ENCODE assay signal across 1 cellular context in the genomic region with DNA sequence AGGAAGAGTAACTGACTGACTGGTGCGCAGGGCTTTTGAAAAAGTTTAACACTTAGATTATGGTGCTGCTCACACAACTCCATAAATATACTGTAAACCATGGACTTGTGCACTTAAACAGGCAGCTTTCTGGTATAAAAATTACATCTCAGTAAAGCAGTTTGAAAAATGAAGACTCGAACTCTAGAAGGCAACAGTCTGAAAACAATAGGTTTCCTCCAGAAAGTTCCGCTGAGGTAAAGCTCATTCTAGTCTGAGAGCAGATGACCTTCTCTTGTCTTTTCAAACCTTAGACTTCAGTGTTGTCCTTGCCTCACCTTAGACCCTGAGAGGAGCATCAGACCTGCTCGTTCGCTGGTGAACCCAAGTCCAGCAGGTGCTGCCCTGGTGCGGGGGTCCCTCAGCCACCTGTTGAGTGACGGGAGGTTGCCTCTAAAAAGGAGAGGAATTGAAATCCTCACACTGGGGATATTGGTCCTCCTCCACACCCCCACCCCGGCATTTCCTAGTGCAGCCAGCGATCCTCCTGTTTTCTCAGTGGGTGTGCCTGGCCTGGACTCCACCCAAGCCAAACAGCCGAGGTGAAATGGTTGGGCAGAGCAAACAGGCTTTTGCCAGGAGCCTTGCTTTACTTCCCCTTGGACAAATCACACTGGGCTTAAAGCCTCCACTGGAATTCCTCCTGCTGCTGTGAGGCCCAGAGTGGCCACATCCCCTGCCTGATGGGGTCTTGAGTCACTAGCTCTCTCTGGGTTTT.
A peak's percentile ranks its signal among the peaks of the same experiment; 100 is the strongest.
TF ChIP-seq lines count a peak whose summit lies in the region.

No MANE protein-coding gene starts in this region.

TF ChIP-seq in HepG2, 621 proteins besides CTCF, POLR2A, EP300 and RAD21 (continues in another document):
- TF ChIP-seq SP4 (CRISPR knock-in tag; IDR thresholded peaks at IDR 0.05) (no peak), SIN3A (IDR thresholded peaks at IDR 0.05; ENCODE audit: borderline replicate concordance, low read depth, low read length) (no peak), ZNF616 (CRISPR knock-in tag; IDR thresholded peaks at IDR 0.05; ENCODE audit: low read depth) (no peak), KDM5A (IDR thresholded peaks at IDR 0.05; ENCODE audit: borderline replicate concordance, low read length) (no peak), CHCHD3 (CRISPR knock-in tag; IDR thresholded peaks at IDR 0.05) (no peak), ZNF557 (CRISPR knock-in tag; IDR thresholded peaks at IDR 0.05) (no peak), NRL (CRISPR knock-in tag; IDR thresholded peaks at IDR 0.05; ENCODE audit: borderline replicate concordance) (no peak), GMEB2 (CRISPR knock-in tag; IDR thresholded peaks at IDR 0.05; ENCODE audit: low read depth) (no peak), IKZF1 (IDR thresholded peaks at IDR 0.05) (no peak), ZNF460 (CRISPR knock-in tag; IDR thresholded peaks at IDR 0.05; ENCODE audit: borderline replicate concordance) (no peak), ZNF264 (CRISPR knock-in tag; IDR thresholded peaks at IDR 0.05) (no peak), HOXD1 (CRISPR knock-in tag; IDR thresholded peaks at IDR 0.05) (no peak), IRX3 (CRISPR knock-in tag; IDR thresholded peaks at IDR 0.05; ENCODE audit: borderline replicate concordance, low read depth) (no peak), ZBTB20 (CRISPR knock-in tag; IDR thresholded peaks at IDR 0.05; ENCODE audit: borderline replicate concordance, low read depth) (no peak), ZNF839 (CRISPR knock-in tag; IDR thresholded peaks at IDR 0.05; ENCODE audit: borderline replicate concordance) (0 out of 2 replicates have a peak, but pooled peaks have one; percentile 62), XRCC5 (optimal IDR thresholded peaks at IDR 0.05; ENCODE audit: low read length) (peak; percentile 74), ADNP (CRISPR knock-in tag; IDR thresholded peaks at IDR 0.05) (no peak), ZNF670 (CRISPR knock-in tag; IDR thresholded peaks at IDR 0.05; ENCODE audit: borderline replicate concordance) (no peak), GMEB1 (CRISPR knock-in tag; IDR thresholded peaks at IDR 0.05; ENCODE audit: borderline replicate concordance) (no peak), RFX5 (IDR thresholded peaks at IDR 0.05; ENCODE audit: low read depth, low read length) (no peak), HMGA1 (CRISPR knock-in tag; conservative IDR thresholded peaks at IDR 0.05) (no peak), ZNF768 (CRISPR knock-in tag; IDR thresholded peaks at IDR 0.05) (peak; percentile 65; the same call in 1 of the 2 replicates), HHEX (CRISPR knock-in tag; IDR thresholded peaks at IDR 0.05) (0 out of 2 replicates have a peak, but pooled peaks have one; percentile 18), SIX1 (CRISPR knock-in tag; IDR thresholded peaks at IDR 0.05; ENCODE audit: borderline replicate concordance) (no peak), CBX5 (CRISPR knock-in tag; IDR thresholded peaks at IDR 0.05; ENCODE audit: borderline replicate concordance) (peak; percentile 43; the same call in 1 of the 2 replicates), DNMT3B (CRISPR knock-in tag; conservative IDR thresholded peaks at IDR 0.05) (no peak)
- TF ChIP-seq, protein P1, sequence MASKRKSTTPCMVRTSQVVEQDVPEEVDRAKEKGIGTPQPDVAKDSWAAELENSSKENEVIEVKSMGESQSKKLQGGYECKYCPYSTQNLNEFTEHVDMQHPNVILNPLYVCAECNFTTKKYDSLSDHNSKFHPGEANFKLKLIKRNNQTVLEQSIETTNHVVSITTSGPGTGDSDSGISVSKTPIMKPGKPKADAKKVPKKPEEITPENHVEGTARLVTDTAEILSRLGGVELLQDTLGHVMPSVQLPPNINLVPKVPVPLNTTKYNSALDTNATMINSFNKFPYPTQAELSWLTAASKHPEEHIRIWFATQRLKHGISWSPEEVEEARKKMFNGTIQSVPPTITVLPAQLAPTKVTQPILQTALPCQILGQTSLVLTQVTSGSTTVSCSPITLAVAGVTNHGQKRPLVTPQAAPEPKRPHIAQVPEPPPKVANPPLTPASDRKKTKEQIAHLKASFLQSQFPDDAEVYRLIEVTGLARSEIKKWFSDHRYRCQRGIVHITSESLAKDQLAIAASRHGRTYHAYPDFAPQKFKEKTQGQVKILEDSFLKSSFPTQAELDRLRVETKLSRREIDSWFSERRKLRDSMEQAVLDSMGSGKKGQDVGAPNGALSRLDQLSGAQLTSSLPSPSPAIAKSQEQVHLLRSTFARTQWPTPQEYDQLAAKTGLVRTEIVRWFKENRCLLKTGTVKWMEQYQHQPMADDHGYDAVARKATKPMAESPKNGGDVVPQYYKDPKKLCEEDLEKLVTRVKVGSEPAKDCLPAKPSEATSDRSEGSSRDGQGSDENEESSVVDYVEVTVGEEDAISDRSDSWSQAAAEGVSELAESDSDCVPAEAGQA (IDR thresholded peaks at IDR 0.05; ENCODE audit: low read depth), result no peak
- TF ChIP-seq, protein P1 (CRISPR knock-in tag; IDR thresholded peaks at IDR 0.05; ENCODE audit: borderline replicate concordance), result no peak
- TF ChIP-seq, protein P2, sequence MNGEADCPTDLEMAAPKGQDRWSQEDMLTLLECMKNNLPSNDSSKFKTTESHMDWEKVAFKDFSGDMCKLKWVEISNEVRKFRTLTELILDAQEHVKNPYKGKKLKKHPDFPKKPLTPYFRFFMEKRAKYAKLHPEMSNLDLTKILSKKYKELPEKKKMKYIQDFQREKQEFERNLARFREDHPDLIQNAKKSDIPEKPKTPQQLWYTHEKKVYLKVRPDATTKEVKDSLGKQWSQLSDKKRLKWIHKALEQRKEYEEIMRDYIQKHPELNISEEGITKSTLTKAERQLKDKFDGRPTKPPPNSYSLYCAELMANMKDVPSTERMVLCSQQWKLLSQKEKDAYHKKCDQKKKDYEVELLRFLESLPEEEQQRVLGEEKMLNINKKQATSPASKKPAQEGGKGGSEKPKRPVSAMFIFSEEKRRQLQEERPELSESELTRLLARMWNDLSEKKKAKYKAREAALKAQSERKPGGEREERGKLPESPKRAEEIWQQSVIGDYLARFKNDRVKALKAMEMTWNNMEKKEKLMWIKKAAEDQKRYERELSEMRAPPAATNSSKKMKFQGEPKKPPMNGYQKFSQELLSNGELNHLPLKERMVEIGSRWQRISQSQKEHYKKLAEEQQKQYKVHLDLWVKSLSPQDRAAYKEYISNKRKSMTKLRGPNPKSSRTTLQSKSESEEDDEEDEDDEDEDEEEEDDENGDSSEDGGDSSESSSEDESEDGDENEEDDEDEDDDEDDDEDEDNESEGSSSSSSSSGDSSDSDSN (CRISPR knock-in tag; IDR thresholded peaks at IDR 0.05), result peak; percentile 42; the same call in 1 of the 2 replicates
- TF ChIP-seq, protein P3, sequence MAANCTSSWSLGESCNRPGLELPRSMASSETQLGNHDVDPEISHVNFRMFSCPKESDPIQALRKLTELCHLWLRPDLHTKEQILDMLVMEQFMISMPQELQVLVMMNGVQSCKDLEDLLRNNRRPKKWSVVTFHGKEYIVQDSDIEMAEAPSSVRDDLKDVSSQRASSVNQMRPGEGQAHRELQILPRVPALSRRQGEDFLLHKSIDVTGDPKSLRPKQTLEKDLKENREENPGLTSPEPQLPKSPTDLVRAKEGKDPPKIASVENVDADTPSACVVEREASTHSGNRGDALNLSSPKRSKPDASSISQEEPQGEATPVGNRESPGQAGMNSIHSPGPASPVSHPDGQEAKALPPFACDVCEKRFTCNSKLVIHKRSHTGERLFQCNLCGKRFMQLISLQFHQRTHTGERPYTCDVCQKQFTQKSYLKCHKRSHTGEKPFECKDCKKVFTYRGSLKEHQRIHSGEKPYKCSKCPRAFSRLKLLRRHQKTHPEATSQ (CRISPR knock-in tag; IDR thresholded peaks at IDR 0.05; ENCODE audit: borderline replicate concordance), result 0 out of 2 replicates have a peak, but pooled peaks have one; percentile 32
- TF ChIP-seq, protein P4, sequence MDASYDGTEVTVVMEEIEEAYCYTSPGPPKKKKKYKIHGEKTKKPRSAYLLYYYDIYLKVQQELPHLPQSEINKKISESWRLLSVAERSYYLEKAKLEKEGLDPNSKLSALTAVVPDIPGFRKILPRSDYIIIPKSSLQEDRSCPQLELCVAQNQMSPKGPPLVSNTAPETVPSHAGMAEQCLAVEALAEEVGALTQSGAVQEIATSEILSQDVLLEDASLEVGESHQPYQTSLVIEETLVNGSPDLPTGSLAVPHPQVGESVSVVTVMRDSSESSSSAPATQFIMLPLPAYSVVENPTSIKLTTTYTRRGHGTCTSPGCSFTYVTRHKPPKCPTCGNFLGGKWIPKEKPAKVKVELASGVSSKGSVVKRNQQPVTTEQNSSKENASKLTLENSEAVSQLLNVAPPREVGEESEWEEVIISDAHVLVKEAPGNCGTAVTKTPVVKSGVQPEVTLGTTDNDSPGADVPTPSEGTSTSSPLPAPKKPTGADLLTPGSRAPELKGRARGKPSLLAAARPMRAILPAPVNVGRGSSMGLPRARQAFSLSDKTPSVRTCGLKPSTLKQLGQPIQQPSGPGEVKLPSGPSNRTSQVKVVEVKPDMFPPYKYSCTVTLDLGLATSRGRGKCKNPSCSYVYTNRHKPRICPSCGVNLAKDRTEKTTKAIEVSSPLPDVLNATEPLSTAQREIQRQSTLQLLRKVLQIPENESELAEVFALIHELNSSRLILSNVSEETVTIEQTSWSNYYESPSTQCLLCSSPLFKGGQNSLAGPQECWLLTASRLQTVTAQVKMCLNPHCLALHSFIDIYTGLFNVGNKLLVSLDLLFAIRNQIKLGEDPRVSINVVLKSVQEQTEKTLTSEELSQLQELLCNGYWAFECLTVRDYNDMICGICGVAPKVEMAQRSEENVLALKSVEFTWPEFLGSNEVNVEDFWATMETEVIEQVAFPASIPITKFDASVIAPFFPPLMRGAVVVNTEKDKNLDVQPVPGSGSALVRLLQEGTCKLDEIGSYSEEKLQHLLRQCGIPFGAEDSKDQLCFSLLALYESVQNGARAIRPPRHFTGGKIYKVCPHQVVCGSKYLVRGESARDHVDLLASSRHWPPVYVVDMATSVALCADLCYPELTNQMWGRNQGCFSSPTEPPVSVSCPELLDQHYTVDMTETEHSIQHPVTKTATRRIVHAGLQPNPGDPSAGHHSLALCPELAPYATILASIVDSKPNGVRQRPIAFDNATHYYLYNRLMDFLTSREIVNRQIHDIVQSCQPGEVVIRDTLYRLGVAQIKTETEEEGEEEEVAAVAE (CRISPR knock-in tag; IDR thresholded peaks at IDR 0.05; ENCODE audit: borderline replicate concordance), result peak; percentile 13; the same call in 1 of the 2 replicates
- TF ChIP-seq, protein P5, sequence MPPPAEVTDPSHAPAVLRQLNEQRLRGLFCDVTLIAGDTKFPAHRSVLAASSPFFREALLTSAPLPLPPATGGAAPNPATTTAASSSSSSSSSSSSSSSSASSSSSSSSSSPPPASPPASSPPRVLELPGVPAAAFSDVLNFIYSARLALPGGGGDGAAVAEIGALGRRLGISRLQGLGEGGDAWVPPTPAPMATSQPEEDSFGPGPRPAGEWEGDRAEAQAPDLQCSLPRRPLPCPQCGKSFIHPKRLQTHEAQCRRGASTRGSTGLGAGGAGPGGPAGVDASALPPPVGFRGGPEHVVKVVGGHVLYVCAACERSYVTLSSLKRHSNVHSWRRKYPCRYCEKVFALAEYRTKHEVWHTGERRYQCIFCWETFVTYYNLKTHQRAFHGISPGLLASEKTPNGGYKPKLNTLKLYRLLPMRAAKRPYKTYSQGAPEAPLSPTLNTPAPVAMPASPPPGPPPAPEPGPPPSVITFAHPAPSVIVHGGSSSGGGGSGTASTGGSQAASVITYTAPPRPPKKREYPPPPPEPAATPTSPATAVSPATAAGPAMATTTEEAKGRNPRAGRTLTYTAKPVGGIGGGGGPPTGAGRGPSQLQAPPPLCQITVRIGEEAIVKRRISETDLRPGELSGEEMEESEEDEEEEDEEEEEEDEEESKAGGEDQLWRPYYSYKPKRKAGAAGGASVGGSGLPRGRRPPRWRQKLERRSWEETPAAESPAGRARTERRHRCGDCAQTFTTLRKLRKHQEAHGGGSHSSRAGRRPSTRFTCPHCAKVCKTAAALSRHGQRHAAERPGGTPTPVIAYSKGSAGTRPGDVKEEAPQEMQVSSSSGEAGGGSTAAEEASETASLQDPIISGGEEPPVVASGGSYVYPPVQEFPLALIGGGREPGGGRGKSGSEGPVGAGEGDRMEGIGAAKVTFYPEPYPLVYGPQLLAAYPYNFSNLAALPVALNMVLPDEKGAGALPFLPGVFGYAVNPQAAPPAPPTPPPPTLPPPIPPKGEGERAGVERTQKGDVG (CRISPR knock-in tag; IDR thresholded peaks at IDR 0.05; ENCODE audit: borderline replicate concordance), result no peak
